Comparison of ENCODE assay signal across 8 cellular contexts in the genomic region with DNA sequence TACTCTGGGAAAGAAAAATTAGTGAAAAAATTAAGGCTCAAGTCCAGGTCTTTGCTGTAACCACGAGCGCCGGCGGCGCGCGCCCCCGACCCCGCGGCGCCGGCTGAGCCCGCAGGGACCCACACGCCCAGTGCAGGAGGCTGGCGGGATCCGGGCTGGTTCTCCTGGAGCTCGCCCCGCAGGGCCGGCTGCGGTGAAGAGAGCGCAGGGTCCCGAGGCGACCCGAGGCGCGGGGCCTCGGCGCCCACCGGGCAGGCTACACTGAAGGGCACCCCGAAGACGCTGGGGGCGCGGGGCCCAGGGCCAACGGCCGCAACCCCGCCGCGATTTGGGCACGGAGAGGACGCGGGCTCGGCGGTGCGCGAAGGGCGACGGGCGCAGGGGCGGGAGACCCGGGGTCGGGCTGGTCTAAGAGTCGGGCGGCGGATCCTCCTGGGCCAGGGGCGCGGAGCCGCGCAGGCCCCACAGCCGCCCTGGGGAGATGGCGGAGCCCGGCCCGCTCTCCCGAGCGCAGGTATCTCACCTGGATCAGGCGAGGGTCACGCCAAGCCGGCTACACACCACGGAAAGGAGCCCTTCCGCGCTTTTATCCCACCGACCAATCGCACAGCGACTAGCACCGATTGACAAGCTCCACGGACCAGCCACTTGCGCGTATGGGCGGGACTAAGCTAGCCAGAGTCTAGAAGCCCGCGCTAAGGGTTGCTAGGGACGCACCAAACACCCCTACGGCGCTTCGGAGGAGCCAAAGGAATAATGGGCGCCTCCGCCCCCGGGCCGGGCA. TPM values are rescaled to one million over a fixed set of nuclear protein-coding genes. Genes with fewer than 3 reads are reported as not detected.
DNase-seq lines count a peak whose midpoint lies in the region; ATAC-seq and TF ChIP-seq lines count a peak whose summit lies in the region.

A gene (minus strand): TSS at position 582 of the 784 bp plus-strand sequence. CDS start 6,440 bp downstream, outside the sequence.

- peaks cover 43% of the 10 kb centered on the region for H3K36me3 Mint-ChIP-seq in activated T-cell treated with anti-CD3 and anti-CD28 coated beads, Interleukin-2, amount 50 U/mL, for 24 hours (ENCODE audit: low read depth)

- H3K9me3 Mint-ChIP-seq in activated T-cell treated with anti-CD3 and anti-CD28 coated beads, Interleukin-2, amount 50 U/mL, for 24 hours: no peaks in the 10 kb centered on the region

- ATAC-seq in GM21737 (IDR thresholded peaks at IDR 0.05; ENCODE audit: unreplicated experiment) (peak; percentile 65), Panc1 (peak; percentile 96)

- no peak for TF ChIP-seq POLR2A in esophagus muscularis mucosa (IDR thresholded peaks at IDR 0.05; ENCODE audit: low read depth)

- H3K36me3 ChIP-seq in KMS-11 (ENCODE audit: insufficient read depth) (no peaks in the 10 kb centered on the region), Panc1 (ENCODE audit: control insufficient read depth, insufficient read depth, low read length) (peaks cover 5% of the 10 kb centered on the region; the same call in 1 of the 2 replicates), esophagus muscularis mucosa (peaks cover 0 to 11% (median 7%) of the 10 kb centered on the region in 4 donors), muscle layer of duodenum (ENCODE audit: control insufficient read depth in 1 of 2, insufficient read depth in 2 of 2, low read length in 2 of 2) (peaks cover 4 to 6% of the 10 kb centered on the region in 2 donors)

- peak within 1 kb of the TSS; percentile 96 for H3K27ac Mint-ChIP-seq in activated T-cell treated with anti-CD3 and anti-CD28 coated beads, Interleukin-2, amount 50 U/mL, for 24 hours

- H3K4me1 Mint-ChIP-seq in activated T-cell treated with anti-CD3 and anti-CD28 coated beads, Interleukin-2, amount 50 U/mL, for 24 hours (ENCODE audit: low read depth): peaks cover 53% of the 10 kb centered on the region

- H3K27ac ChIP-seq in KMS-11: no peak within 1 kb of the TSS
- H3K27ac ChIP-seq in Panc1 (ENCODE audit: low read length): peak within 1 kb of the TSS; percentile 72
- peak within 1 kb of the TSS; percentile 79 to 87 (median 86) for H3K27ac ChIP-seq in esophagus muscularis mucosa (replicated peaks in 1 of 4)
- no peak within 1 kb of the TSS for H3K27ac ChIP-seq in muscle layer of duodenum (ENCODE audit: low read length)

- peak within 1 kb of the TSS; percentile 61 for H3K9ac ChIP-seq in KMS-11

- peaks cover 14% of the 10 kb centered on the region; the same call in 1 of the 2 replicates for H3K79me2 ChIP-seq in KMS-11 (ENCODE audit: insufficient read depth, low read depth)

- intact Hi-C loops in Panc1 (cut with micrococcal nuclease; ENCODE audit: unreplicated experiment): no loop called here
- intact Hi-C loops in esophagus muscularis mucosa (cut with DNase I): loop anchor here (5.0 kb wide), 1 partner anchor 68 kb away; no protein-coding TSS in a partner anchor

- in situ Hi-C loops in Panc1 (cut with HindIII; ENCODE audit: low pct_unique_long_range_greater_than_20kb, low sequenced_read_pairs): no loop called here

- POLR2A ChIA-PET in Panc1 (lab: Charles Lee): interaction anchor here (0.6 to 1.3 kb wide), 4 partner anchors 14 to 552 kb away, joined by 3 to 4 read pairs (median 3); no protein-coding TSS in a partner anchor

- H3K9me3 ChIP-seq in Panc1 (ENCODE audit: control insufficient read depth, insufficient read depth, low read depth, low read length): no peaks in the 10 kb centered on the region
- no peaks in the 10 kb centered on the region for H3K9me3 ChIP-seq in esophagus muscularis mucosa
- H3K9me3 ChIP-seq in muscle layer of duodenum (ENCODE audit: control insufficient read depth in 1 of 2, low read length in 2 of 2): no peaks in the 10 kb centered on the region

- H3K4me1 ChIP-seq in KMS-11 (ENCODE audit: low read depth, poor library complexity, severe bottlenecking): peaks cover 8% of the 10 kb centered on the region
- peaks cover 16% of the 10 kb centered on the region for H3K4me1 ChIP-seq in Panc1 (ENCODE audit: control insufficient read depth, insufficient read depth, low read length)
- H3K4me1 ChIP-seq in esophagus muscularis mucosa: peaks cover 11 to 33% (median 24%) of the 10 kb centered on the region in 4 donors
- peaks cover 7 to 13% of the 10 kb centered on the region in 2 donors for H3K4me1 ChIP-seq in muscle layer of duodenum (ENCODE audit: control insufficient read depth in 1 of 2, insufficient read depth in 2 of 2, low read length in 2 of 2)

- no peaks in the 10 kb centered on the region for H4K20me1 ChIP-seq in KMS-11 (ENCODE audit: insufficient read depth)

- TF ChIP-seq CTCF in KMS-11 (conservative IDR thresholded peaks at IDR 0.05; ENCODE audit: low read depth, low read length) (no peak), Panc1 (IDR thresholded peaks at IDR 0.05) (no peak), esophagus muscularis mucosa (IDR thresholded peaks at IDR 0.05) (no peak)

- no peaks in the 10 kb centered on the region for H3K27me3 Mint-ChIP-seq in activated T-cell treated with anti-CD3 and anti-CD28 coated beads, Interleukin-2, amount 50 U/mL, for 24 hours

- H2AFZ ChIP-seq in KMS-11 (ENCODE audit: low read depth): peak within 1 kb of the TSS; percentile 88

- 0% methylated on average over 50 of the region's 88 CpGs for WGBS in esophagus muscularis mucosa

- peak within 1 kb of the TSS; percentile 8 for H3K4me3 ChIP-seq in KMS-11 (IDR thresholded peaks at IDR 0.05; ENCODE audit: insufficient read depth, low read depth, low read length)
- peak within 1 kb of the TSS; percentile 64 to 90 for H3K4me3 ChIP-seq in Panc1 (ENCODE audit: low read depth in 2 of 2, low read length in 2 of 2)
- peak within 1 kb of the TSS; percentile 74 to 100 (median 94) for H3K4me3 ChIP-seq in esophagus muscularis mucosa
- peak within 1 kb of the TSS; percentile 81 to 99 for H3K4me3 ChIP-seq in muscle layer of duodenum (ENCODE audit: low read depth in 1 of 2, low read length in 2 of 2)

- DNase-seq in DMS79 (lab: John Stamatoyannopoulos, UW): peak; percentile 96
- DNase-seq in Panc1 (ENCODE audit: low read depth, low spot score): peak; percentile 80
- peak; percentile 92 for DNase-seq in activated T-cell treated with anti-CD3 and anti-CD28 coated beads, Interleukin-2, amount 50 U/mL, for 24 hours
- DNase-seq in esophagus muscularis mucosa (ENCODE audit: extremely low spot score): peak; percentile 97
- DNase-seq in stimulated activated CD8-positive, alpha-beta memory T cell treated with anti-CD3 and anti-CD28 coated beads, Interleukin-7, amount 100 ng/mL, for 24 hours (ENCODE audit: low read depth): peak; percentile 87

- H3K4me3 Mint-ChIP-seq in activated T-cell treated with anti-CD3 and anti-CD28 coated beads, Interleukin-2, amount 50 U/mL, for 24 hours: peak within 1 kb of the TSS; percentile 92

- no TSS peak for BruUV-seq in Panc1 (replicated peaks; lab: Mats Ljungman, UMichigan)

- no peak for TF ChIP-seq EP300 in esophagus muscularis mucosa (IDR thresholded peaks at IDR 0.05)

- peak within 1 kb of the TSS; percentile 93 for H3K4me2 ChIP-seq in KMS-11

- no peaks in the 10 kb centered on the region for H3K27me3 ChIP-seq in KMS-11 (ENCODE audit: insufficient read depth, low read depth)
- no peaks in the 10 kb centered on the region for H3K27me3 ChIP-seq in Panc1 (ENCODE audit: control insufficient read depth, insufficient read depth, low read length)
- H3K27me3 ChIP-seq in esophagus muscularis mucosa: no peaks in the 10 kb centered on the region
- H3K27me3 ChIP-seq in muscle layer of duodenum (ENCODE audit: low read depth, low read length): no peaks in the 10 kb centered on the region

- CTCF ChIA-PET in Panc1 (lab: Charles Lee): no interaction called here

RNA-seq across cellular contexts. Expression of the gene that starts here (rescaled TPM):
- total RNA-seq in Panc1 (2021; ENCODE audit: unreplicated experiment) (51.6 TPM), esophagus muscularis mucosa (1 to 10 TPM; 1.5 to 3.3 (median 2.2) TPM)
- polyA plus RNA-seq in Panc1 (2012; ENCODE audit: insufficient read length): 14.3 TPM

Comparison
In these comparisons a context has a peak if more than half of its experiments do, and no peak if none do; other contexts are left out.
1. RNA of the gene that starts here (total RNA-seq): 51.6 TPM in Panc1 (single experiment); 1.5 to 3.3 TPM in esophagus muscularis mucosa; every median in the first group is over 10 times any median in the second.
2. H3K27ac ChIP-seq: peak in Panc1 (single experiment) and esophagus muscularis mucosa (4 of 4); none in KMS-11 (single experiment) and muscle layer of duodenum (single experiment).
3. H3K4me3 ChIP-seq: peak in every context shown above with its lines; median percentile 94 in esophagus muscularis mucosa; 90 in muscle layer of duodenum; 77 in Panc1; 8 in KMS-11.
4. Peak in every context shown above with its lines, with median percentiles within 50 percentile points of each other: DNase-seq.